Comparison of ENCODE assay signal across 22 cellular contexts in genomic region chr6:134166529-134167221, GRCh38.
DNase-seq lines count a peak whose midpoint lies in the region; ATAC-seq, FAIRE-seq and TF ChIP-seq lines count a peak whose summit lies in the region.
"Had no signal": no experiment of that assay in that cellular context is flagged by ENCODE, and none has a peak within 500 bp of the region (broad histone marks: within the 10 kb centered on the region; RNA-seq: fewer than 3 reads in every experiment).

No MANE protein-coding gene starts in this region.

- no peak overlapping the region for H3K27ac ChIP-seq in A549
- H3K27ac ChIP-seq: coronary artery, epithelial cell of prostate, right atrium auricular region had no signal

- no peak for FAIRE-seq in A549 (lab: Jason Lieb, UNC)
- FAIRE-seq: G401.6, GM12878 had no signal

- TF ChIP-seq CTCF in A549 (IDR thresholded peaks at IDR 0.05) = no peak
- TF ChIP-seq CTCF in mucosa of descending colon (IDR thresholded peaks at IDR 0.05) = no peak

- H3K9me3 ChIP-seq in A549 (no peaks in the 10 kb centered on the region), mucosa of descending colon (no peaks in the 10 kb centered on the region)
- H3K9me3 ChIP-seq: right atrium auricular region had no signal

- 84% methylated on average over 6 of the region's 6 CpGs for WGBS in A549 (ENCODE audit: missing lambda C conversion rate)

- no peak for TF ChIP-seq POLR2A in A549 (IDR thresholded peaks at IDR 0.05; ENCODE audit: low read length)

- CTCF ChIA-PET in A549 (lab: Yijun Ruan, JAX) = interaction anchor here (0.7 to 3.5 kb wide), 7 partner anchors 7 to 774 kb away, joined by 3 to 20 read pairs (median 6); no protein-coding TSS in a partner anchor

- no peak for TF ChIP-seq EP300 in A549 (IDR thresholded peaks at IDR 0.05)

- H3K4me1 ChIP-seq in A549 = peaks cover 30% of the 10 kb centered on the region; the same call in 2 of the 3 replicates
- H3K4me1 ChIP-seq in mucosa of descending colon (ENCODE audit: low read depth) = peaks cover 6% of the 10 kb centered on the region

- H3K4me3 ChIP-seq in A549 = no peak overlapping the region
- H3K4me3 ChIP-seq in mucosa of descending colon = no peak overlapping the region
- H3K4me3 ChIP-seq: coronary artery, GM12878, right atrium auricular region had no signal

- no peak overlapping the region for H3K4me2 ChIP-seq in A549

- DNase-seq in A549 (ENCODE audit: low read depth in 1 of 2, low spot score in 1 of 2) = peak in 1 of 2 experiments; percentile 18
- DNase-seq in HT1080 (ENCODE audit: low read depth) = peak; percentile 17
- peak; percentile 3 for DNase-seq in dermis blood vessel endothelial cell
- DNase-seq in mucosa of descending colon = no peak
- DNase-seq in UCSD-AML1 (lab: John Stamatoyannopoulos, UW; ENCODE audit: unreplicated experiment) = no peak
- DNase-seq in stimulated activated CD4-positive, alpha-beta T cell treated with anti-CD3 and anti-CD28 coated beads, Interleukin-4, amount 100 ng/mL, for 24 hours = no peak
- DNase-seq: activated CD4-positive, alpha-beta T cell treated with anti-CD3 and anti-CD28 coated beads for 36 hours; activated CD8-positive, alpha-beta memory T cell treated with anti-CD3 and anti-CD28 coated beads, Interleukin-2, amount 50 U/mL, for 4 hours; activated gamma-delta T cell; aorta; NCI-H2081; NCI-H510A treated with DMSO at 0.1 percent for 48 hours; nephron progenitor cell; SIG-M5; T-helper 9 cell had no signal

- intact Hi-C loops in mucosa of descending colon (cut with DNase I, micrococcal nuclease) = no loop called here

- POLR2A ChIA-PET in A549 (lab: Yijun Ruan, JAX) = no interaction called here

- H3K36me3 ChIP-seq in mucosa of descending colon (ENCODE audit: low read depth) = no peaks in the 10 kb centered on the region

- TF ChIP-seq RAD21 in A549 (conservative IDR thresholded peaks at IDR 0.05 in 1 of 2, IDR thresholded peaks at IDR 0.05 in 1 of 2) = no peak

- ATAC-seq in A549 (peak; percentile 26 to 49; a peak in 3 of 6 replicates), mucosa of descending colon (peak; percentile 23), GM21619 (IDR thresholded peaks at IDR 0.05; ENCODE audit: unreplicated experiment) (no peak), HG03280 (IDR thresholded peaks at IDR 0.05; ENCODE audit: unreplicated experiment) (no peak)
- ATAC-seq: activated CD4-positive, alpha-beta T cell treated with anti-CD3 and anti-CD28 coated beads for 36 hours; GM12878 had no signal

TF ChIP-seq in A549, 52 proteins besides CTCF, POLR2A, EP300 and RAD21:
- no peak for TF ChIP-seq CHD2 (IDR thresholded peaks at IDR 0.05; ENCODE audit: low read length, partially characterized antibody)
- no peak for TF ChIP-seq CBX8 (IDR thresholded peaks at IDR 0.05)
- no peak for TF ChIP-seq NPAS2 (CRISPR knock-in tag; IDR thresholded peaks at IDR 0.05; ENCODE audit: borderline replicate concordance)
- no peak for TF ChIP-seq MYC (IDR thresholded peaks at IDR 0.05; ENCODE audit: borderline replicate concordance, low read length)
- no peak for TF ChIP-seq TFCP2L1 (CRISPR knock-in tag; IDR thresholded peaks at IDR 0.05)
- TF ChIP-seq MAZ (IDR thresholded peaks at IDR 0.05; ENCODE audit: borderline replicate concordance, low read depth, low read length) = no peak
- no peak for TF ChIP-seq KDM5A (IDR thresholded peaks at IDR 0.05)
- TF ChIP-seq POLR2AphosphoS2 (conservative IDR thresholded peaks at IDR 0.05; ENCODE audit: low read length) = no peak
- TF ChIP-seq TP53 (CRISPR knock-in tag; IDR thresholded peaks at IDR 0.05) = no peak
- TF ChIP-seq REST (IDR thresholded peaks at IDR 0.05) = no peak
- TF ChIP-seq CHD4 (IDR thresholded peaks at IDR 0.05; ENCODE audit: borderline replicate concordance) = no peak
- TF ChIP-seq RNF2 (IDR thresholded peaks at IDR 0.05; ENCODE audit: borderline replicate concordance, low read depth) = no peak
- TF ChIP-seq HEYL (CRISPR knock-in tag; IDR thresholded peaks at IDR 0.05) = no peak

Comparison
In these comparisons a context has a peak if more than half of its experiments do, and no peak if none do; other contexts are left out.
1. ATAC-seq: peak in A549 (2 of 2) and mucosa of descending colon (single experiment); none in GM21619 (single experiment) and HG03280 (single experiment).
2. DNase-seq: peak in HT1080 (single experiment) and dermis blood vessel endothelial cell (single experiment); none in mucosa of descending colon (0 of 3), UCSD-AML1 (single experiment) and stimulated activated CD4-positive, alpha-beta T cell treated with anti-CD3 and anti-CD28 coated beads, Interleukin-4, amount 100 ng/mL, for 24 hours (single experiment).